ENCODE assay signal across 28 cellular contexts in genomic region chr12:25004447-25004846, GRCh38. TPM values are rescaled to one million over a fixed set of nuclear protein-coding genes. Genes with fewer than 3 reads are reported as not detected.
DNase-seq lines count a peak whose midpoint lies in the region; ATAC-seq, FAIRE-seq and TF ChIP-seq lines count a peak whose summit lies in the region.
"Had no signal": no experiment of that assay in that cellular context is flagged by ENCODE, and none has a peak within 500 bp of the region (broad histone marks: within the 10 kb centered on the region; RNA-seq: fewer than 3 reads in every experiment).

No MANE protein-coding gene starts in this region.

- TF ChIP-seq RAD21 in GM12878 (IDR thresholded peaks at IDR 0.05; ENCODE audit: insufficient read depth, low read depth, low read length) = no peak

- H3K4me3 ChIP-seq in BLaER1 (0 out of 2 replicates have a peak overlapping the region, but pooled peaks have one; percentile 26), GM12878 (no peak overlapping the region), heart left ventricle (no peak overlapping the region)
- H3K4me3 ChIP-seq: gastrocnemius medialis, mucosa of descending colon, upper lobe of left lung had no signal

- TF ChIP-seq EP300 in GM12878 (IDR thresholded peaks at IDR 0.05; ENCODE audit: borderline replicate concordance in 1 of 2, control insufficient read depth in 1 of 2, low read depth in 2 of 2, low read length in 2 of 2) = no peak

- ATAC-seq in GM18868 (IDR thresholded peaks at IDR 0.05; ENCODE audit: unreplicated experiment) = peak; percentile 37
- peak; percentile 42 for ATAC-seq in HG03175 (IDR thresholded peaks at IDR 0.05; ENCODE audit: unreplicated experiment)
- peak; percentile 38 for ATAC-seq in GM12878
- ATAC-seq in GM19452 (IDR thresholded peaks at IDR 0.05; ENCODE audit: unreplicated experiment) = no peak
- no peak for ATAC-seq in heart left ventricle
- ATAC-seq: gastrocnemius medialis; mucosa of descending colon; natural killer cell treated with Interleukin-12 subunit alpha and Interleukin-12 subunit beta and Interleukin-15 and Interleukin-18, amount 100 ng/mL, for 72 hours had no signal

- intact Hi-C loops in GM12878 (cut with micrococcal nuclease; ENCODE audit: unreplicated experiment) = loop anchor here (2.0 to 5.0 kb wide), 2 partner anchors 16 to 318 kb away; no protein-coding TSS in a partner anchor
- intact Hi-C loops in heart left ventricle (cut with DNase I) = no loop called here

- H3K4me1 ChIP-seq in BLaER1 = peaks cover 74% of the 10 kb centered on the region
- H3K4me1 ChIP-seq in GM12878 (ENCODE audit: control insufficient read depth, insufficient read depth, low read length) = peaks cover 38% of the 10 kb centered on the region
- no peaks in the 10 kb centered on the region for H3K4me1 ChIP-seq in heart left ventricle
- H3K4me1 ChIP-seq: gastrocnemius medialis, upper lobe of left lung had no signal

- RAD21 ChIA-PET in GM12878 (lab: Charles Lee; ENCODE audit: unreplicated experiment) = interaction anchor here (0.7 to 13.0 kb wide), 13 partner anchors 8 to 101 kb away, joined by 3 to 462 read pairs (median 4); partner anchors contain the start of gene BCAT1

- in situ Hi-C loops in GM12878 (cut with MboI) = loop anchor here (5.0 kb wide), 1 partner anchor 53 kb away; no protein-coding TSS in a partner anchor

- CTCF ChIA-PET in GM12878 (lab: Yijun Ruan, JAX) = interaction anchor here (1.2 to 12.0 kb wide), 4 partner anchors 9 to 50 kb away, joined by 3 to 141 read pairs (median 6); a partner anchor contains a TSS

- DNase-seq in GM12878 (ENCODE audit: low read depth, low spot score) (no peak), NCI-H345 (lab: John Stamatoyannopoulos, UW) (no peak), heart left ventricle (no peak), SK-N-DZ (ENCODE audit: low spot score) (no peak)
- DNase-seq: activated CD4-positive, alpha-beta T cell treated with anti-CD3 and anti-CD28 coated beads, Interleukin-2, amount 10 ng/mL, durations not matched to agents 24 days and 14 days; activated effector memory CD4-positive, alpha-beta T cell treated with Interleukin-2 at 50 U/mL for 16 hours; activated T-cell treated with anti-CD3 and anti-CD28 coated beads, Interleukin-2, amount 50 U/mL, for 1 hour; aorta; CD4-positive, alpha-beta memory T cell; DND-41; gastrocnemius medialis; hippocampal formation; mucosa of descending colon; MV-4-11; NCI-H146; NCI-H226; NCI-H748 treated with DMSO at 0.1 percent for 48 hours; stimulated activated CD4-positive, alpha-beta T cell treated with anti-CD3 and anti-CD28 coated beads, Interleukin-4, amount 100 ng/mL, for 4 hours; T1000; upper lobe of left lung had no signal

- H3K9ac ChIP-seq in BLaER1 = peak overlapping the region; percentile 62
- H3K9ac ChIP-seq in GM12878 (ENCODE audit: control insufficient read depth, insufficient read depth, low read length) = no peak overlapping the region

- H3K36me3 ChIP-seq in BLaER1 (peaks cover 39% of the 10 kb centered on the region), GM12878 (ENCODE audit: control insufficient read depth in 2 of 2, insufficient read depth in 2 of 2, low read length in 1 of 2) (no peaks in the 10 kb centered on the region), heart left ventricle (no peaks in the 10 kb centered on the region)
- H3K36me3 ChIP-seq: gastrocnemius medialis, upper lobe of left lung had no signal

- POLR2A ChIA-PET in GM12878 (lab: Charles Lee) = interaction anchor here (0.8 to 2.8 kb wide), 8 partner anchors 16 to 56 kb away, joined by 3 to 33 read pairs (median 6); a partner anchor contains a TSS

- H3K4me2 ChIP-seq in BLaER1 (peak overlapping the region; percentile 96), GM12878 (ENCODE audit: control insufficient read depth, insufficient read depth) (peak overlapping the region; percentile 57; the same call in 1 of the 2 replicates)

- 79% methylated on average over 7 of the region's 7 CpGs for WGBS in GM12878 (ENCODE audit: insufficient coverage, insufficient replicate concordance, low lambda C conversion rate, missing lambda C conversion rate)
- 83 to 88% (median 84%) methylated on average over 7 of the region's 7 CpGs for WGBS in heart left ventricle, 4 donors

- peak overlapping the region; percentile 98 for H3K27ac ChIP-seq in BLaER1
- 0 out of 2 replicates have a peak overlapping the region, but pooled peaks have one; percentile 33 for H3K27ac ChIP-seq in GM12878 (ENCODE audit: control insufficient read depth, insufficient read depth)
- H3K27ac ChIP-seq in heart left ventricle = no peak overlapping the region
- H3K27ac ChIP-seq: gastrocnemius medialis, upper lobe of left lung, VCaP had no signal

- no peak for FAIRE-seq in GM12878 (lab: Jason Lieb, UNC)
- FAIRE-seq: bronchial epithelial cell, D721Med had no signal

- H2AFZ ChIP-seq in GM12878 (ENCODE audit: control insufficient read depth, low read depth, low read length) = peak overlapping the region; percentile 58

- H3K9me3 ChIP-seq in BLaER1 (peaks cover 7% of the 10 kb centered on the region), GM12878 (replicated peaks; ENCODE audit: control insufficient read depth, insufficient read depth, low read length) (peaks cover 6% of the 10 kb centered on the region; the same call in 2 of the 3 replicates), heart left ventricle (peaks cover 0 to 3% (median 0%) of the 10 kb centered on the region in 12 donors)
- H3K9me3 ChIP-seq: gastrocnemius medialis, mucosa of descending colon, upper lobe of left lung had no signal

- TF ChIP-seq CTCF in GM12878 (IDR thresholded peaks at IDR 0.05 in 2 of 3, conservative IDR thresholded peaks at IDR 0.05 in 1 of 3; ENCODE audit: control insufficient read depth in 2 of 3, extremely low read depth in 1 of 3, insufficient read depth in 1 of 3, low read depth in 3 of 3, low read length in 3 of 3) (no peak), heart left ventricle (IDR thresholded peaks at IDR 0.05) (no peak)

- peaks cover 6% of the 10 kb centered on the region for H3K79me2 ChIP-seq in GM12878 (ENCODE audit: control insufficient read depth, insufficient read depth, low read length)

- BruUV-seq in GM12878 (replicated peaks; lab: Mats Ljungman, UMichigan) = no TSS peak

- H4K20me1 ChIP-seq in BLaER1 (no peaks in the 10 kb centered on the region), GM12878 (ENCODE audit: control insufficient read depth, insufficient read depth) (no peaks in the 10 kb centered on the region)

- no peak for TF ChIP-seq POLR2A in GM12878 (IDR thresholded peaks at IDR 0.05; ENCODE audit: low read depth, low read length)
- no peak for TF ChIP-seq POLR2A in heart left ventricle (IDR thresholded peaks at IDR 0.05)

- SMC1A ChIA-PET in GM12878 (lab: Charles Lee; ENCODE audit: uncharacterized antibody, unreplicated experiment) = interaction anchor here (1.0 to 12.8 kb wide), 8 partner anchors 8 to 57 kb away, joined by 3 to 526 read pairs (median 5); a partner anchor contains a TSS

- H3K27me3 ChIP-seq in BLaER1 = no peaks in the 10 kb centered on the region
- no peaks in the 10 kb centered on the region for H3K27me3 ChIP-seq in GM12878 (replicated peaks in 1 of 2; ENCODE audit: control insufficient read depth in 2 of 2, insufficient read depth in 2 of 2, low read length in 1 of 2)
- H3K27me3 ChIP-seq in heart left ventricle = no peaks in the 10 kb centered on the region
- H3K27me3 ChIP-seq: gastrocnemius medialis, upper lobe of left lung had no signal

TF ChIP-seq in GM12878, 131 proteins besides CTCF, POLR2A, EP300 and RAD21 (continues in another document):
- TF ChIP-seq CREB1 (IDR thresholded peaks at IDR 0.05; ENCODE audit: low read depth) = peak; percentile 14; the same call in 1 of the 2 replicates
- peak; percentile 88 for TF ChIP-seq MEF2B (IDR thresholded peaks at IDR 0.05; ENCODE audit: partially characterized antibody, poor library complexity, severe bottlenecking)

RNA-seq across cellular contexts. Expression of gene BCAT1, which starts 55.5 kb away (rescaled TPM):
- total RNA-seq in GM12878 (2013; cell fraction: nucleolus; rRNA removed) = 74.1 and 84.6 TPM in 2 replicates
- total RNA-seq in GM12878 (2014; rRNA removed) (89.3 and 106 TPM in 2 replicates), GM12878 (2014; rRNA removed; fragmentation: Illumina TruSeq; extraction: Trizol) (122 and 123 TPM in 2 replicates), GM12878 (2021) (187 and 203 TPM in 2 replicates), heart left ventricle (10 to 100 TPM in 2 of 9 donors, 1 to 10 TPM in 7; 1.5 to 28.9 (median 5.6) TPM)
- polyA plus RNA-seq in GM12878 (2011; ENCODE audit: low read depth) = 14.8 TPM
- polyA plus RNA-seq in GM12878 (2011; rRNA removed) (31.2 and 47.4 TPM in 2 replicates), GM12878 (2014; fragmentation: Illumina TruSeq; extraction: Trizol) (74.4 and 107 TPM in 2 replicates), GM12878 (2014; fragmentation: Nextera tagmentation; extraction: Ambion mirVana) (10 to 100 TPM; 26.2 to 38.1 TPM), GM12878 (2014; rRNA removed) (44.6 and 50.4 TPM in 2 replicates), GM12878 (2016; fragmentation: Nextera tagmentation; extraction: Ambion mirVana) (100 to 1,000 TPM; 153 to 162 TPM), heart left ventricle (1 to 10 TPM in 1 of 2 donors, under 1 TPM in 1; 0.57 to 2.4 TPM)
- polyA plus RNA-seq in GM12878 (2011; cell fraction: cytosol; rRNA removed) = 10.6 and 17.6 TPM in 2 replicates
- polyA plus RNA-seq in GM12878 (2011; cell fraction: nucleus; rRNA removed) = 15.1 and 18.7 TPM in 2 replicates
- 21.9 and 34.6 TPM in 2 replicates for polyA plus RNA-seq in GM12878 (2012)
- polyA minus RNA-seq in GM12878 (2011; rRNA and poly(A)+ RNA removed) = 61.8 and 62.7 TPM in 2 replicates
- 35.9 and 38.3 TPM in 2 replicates for polyA minus RNA-seq in GM12878 (2011; cell fraction: cytosol; rRNA and poly(A)+ RNA removed)
- polyA minus RNA-seq in GM12878 (2011; cell fraction: nucleus; rRNA and poly(A)+ RNA removed) = 27.0 and 40.6 TPM in 2 replicates
- 70.1 and 74.8 TPM in 2 replicates for polyA plus RNA-seq in SK-N-DZ (2014; cell fraction: cytosol; rRNA removed)
- polyA plus RNA-seq in SK-N-DZ (2014; cell fraction: nucleus; rRNA removed) = 41.3 and 41.6 TPM in 2 replicates

Comparison
In these comparisons a context has a peak if more than half of its experiments do, and no peak if none do; other contexts are left out.
1. H3K27ac ChIP-seq: peak in BLaER1 (single experiment) and GM12878 (single experiment); none in heart left ventricle (0 of 12).
2. ATAC-seq: peak in GM18868 (single experiment), HG03175 (single experiment) and GM12878 (single experiment); none in GM19452 (single experiment) and heart left ventricle (0 of 4).